ENCODE assay signal across 10 cellular contexts in the genomic region with DNA sequence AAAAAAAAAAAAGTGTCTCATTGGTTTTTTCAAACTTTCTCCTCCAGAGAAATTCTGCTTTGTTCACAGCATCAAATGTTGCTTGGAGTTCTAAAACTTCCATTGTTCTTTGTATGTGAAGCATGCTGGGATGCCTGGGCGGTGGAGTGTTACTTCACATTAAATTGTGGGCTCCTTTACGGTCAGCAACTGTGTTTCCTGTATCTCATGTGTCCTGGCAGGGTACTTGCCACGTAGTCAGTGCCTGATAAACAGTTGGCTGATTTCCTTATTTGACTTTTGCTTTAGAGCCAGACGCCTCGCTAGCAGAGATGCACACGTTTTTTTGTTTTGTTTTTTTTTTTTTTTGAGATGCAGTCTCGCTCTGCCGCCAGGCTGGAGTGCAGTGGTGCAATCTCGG.
"Had no signal": no experiment of that assay in that cellular context is flagged by ENCODE, and none has a peak within 500 bp of the region (broad histone marks: within the 10 kb centered on the region; RNA-seq: fewer than 3 reads in every experiment).

No MANE protein-coding gene starts in this region.

- H3K27ac Mint-ChIP-seq: activated CD8-positive, alpha-beta memory T cell treated with anti-CD3 and anti-CD28 coated beads, Interleukin-2, amount 10 ng/mL, durations not matched to agents 7 days and 5 days; activated naive CD4-positive, alpha-beta T cell treated with anti-CD3 and anti-CD28 coated beads, Interleukin-2, amount 50 U/mL, for 72 hours; activated naive CD8-positive, alpha-beta T cell treated with anti-CD3 and anti-CD28 coated beads, Interleukin-2, amount 50 U/mL, for 24 hours; activated T-cell treated with anti-CD3 and anti-CD28 coated beads, Interleukin-2, amount 50 U/mL, for 24 hours; activated T-helper 1 cell treated with anti-CD3 and anti-CD28 coated beads, Interleukin-12 subunit alpha, Interleukin-12 subunit beta, Interleukin-2, Interleukin-4 antibody, amounts not matched to agents 30 ng/mL and 10 ng/mL and 1 ng/mL, durations not matched to agents 14 hours and 24 hours and 36 hours; T-cell; WTC11 had no signal

- H3K4me1 Mint-ChIP-seq: activated CD8-positive, alpha-beta memory T cell treated with anti-CD3 and anti-CD28 coated beads, Interleukin-2, amount 10 ng/mL, durations not matched to agents 7 days and 5 days; activated naive CD8-positive, alpha-beta T cell treated with anti-CD3 and anti-CD28 coated beads, Interleukin-2, amount 50 U/mL, for 24 hours; central memory CD8-positive, alpha-beta T cell; WTC11 had no signal

- H3K9me3 Mint-ChIP-seq: activated naive CD4-positive, alpha-beta T cell treated with anti-CD3 and anti-CD28 coated beads, Interleukin-2, amount 50 U/mL, for 72 hours; activated naive CD8-positive, alpha-beta T cell treated with anti-CD3 and anti-CD28 coated beads, Interleukin-2, amount 50 U/mL, for 24 hours; activated T-cell treated with anti-CD3 and anti-CD28 coated beads, Interleukin-2, amount 50 U/mL, for 24 hours; activated T-helper 1 cell treated with anti-CD3 and anti-CD28 coated beads, Interleukin-12 subunit alpha, Interleukin-12 subunit beta, Interleukin-2, Interleukin-4 antibody, amounts not matched to agents 30 ng/mL and 10 ng/mL and 1 ng/mL, durations not matched to agents 14 hours and 24 hours and 36 hours; central memory CD8-positive, alpha-beta T cell; T-cell; WTC11 had no signal

- H3K4me3 Mint-ChIP-seq: activated CD8-positive, alpha-beta memory T cell treated with anti-CD3 and anti-CD28 coated beads, Interleukin-2, amount 10 ng/mL, durations not matched to agents 7 days and 5 days; activated naive CD8-positive, alpha-beta T cell treated with anti-CD3 and anti-CD28 coated beads, Interleukin-2, amount 50 U/mL, for 24 hours; activated T-cell treated with anti-CD3 and anti-CD28 coated beads, Interleukin-2, amount 50 U/mL, for 24 hours; activated T-helper 1 cell treated with anti-CD3 and anti-CD28 coated beads, Interleukin-12 subunit alpha, Interleukin-12 subunit beta, Interleukin-2, Interleukin-4 antibody, amounts not matched to agents 30 ng/mL and 10 ng/mL and 1 ng/mL, durations not matched to agents 14 hours and 24 hours and 36 hours; central memory CD8-positive, alpha-beta T cell; T-cell; WTC11 had no signal

- DNase-seq: activated CD4-positive, alpha-beta T cell treated with anti-CD3 and anti-CD28 coated beads, Interleukin-2, amount 50 U/mL, for 4 hours; T1000 had no signal

- H3K36me3 Mint-ChIP-seq: activated CD8-positive, alpha-beta memory T cell treated with anti-CD3 and anti-CD28 coated beads, Interleukin-2, amount 10 ng/mL, durations not matched to agents 7 days and 5 days; activated naive CD4-positive, alpha-beta T cell treated with anti-CD3 and anti-CD28 coated beads, Interleukin-2, amount 50 U/mL, for 72 hours; T-cell; WTC11 had no signal
